8 cellular contexts compared by ENCODE assay signal in genomic region chr1:28232558-28233263, GRCh38. TPM values are rescaled to one million over a fixed set of nuclear protein-coding genes. Genes with fewer than 3 reads are reported as not detected.
DNase-seq lines count a peak whose midpoint lies in the region; ATAC-seq and TF ChIP-seq lines count a peak whose summit lies in the region.

DNAJC8 (minus strand) TSS chr1:28233029; CDS start chr1:28232998, 31 bp downstream.

- peak within 1 kb of the TSS; percentile 99 for H3K27ac Mint-ChIP-seq in T-helper 1 cell treated with Interleukin-12 subunit alpha and Interleukin-12 subunit beta and Interleukin-4 antibody, amounts not matched to agents 30 μg/mL and 1 μg/mL, for 36 hours
- peak within 1 kb of the TSS; percentile 99 for H3K27ac Mint-ChIP-seq in type B pancreatic cell

- peaks cover 0 to 35% (median 8%) of the 10 kb centered on the region in 9 donors for H3K36me3 ChIP-seq in heart right ventricle

- no peaks in the 10 kb centered on the region for H3K9me3 Mint-ChIP-seq in T-helper 1 cell treated with Interleukin-12 subunit alpha and Interleukin-12 subunit beta and Interleukin-4 antibody, amounts not matched to agents 30 μg/mL and 1 μg/mL, for 36 hours
- H3K9me3 Mint-ChIP-seq in type B pancreatic cell, result no peaks in the 10 kb centered on the region

- intact Hi-C loops in heart right ventricle (cut with DNase I) (loop anchor here in 1 of 10 donors (10.0 kb wide), 1 partner anchor 342 kb away; no protein-coding TSS in a partner anchor), posterior cingulate gyrus (cut with DNase I) (loop anchor here (2.0 kb wide), 1 partner anchor 14 kb away; no protein-coding TSS in a partner anchor)

- H3K4me1 ChIP-seq in heart right ventricle, result peaks cover 3 to 49% (median 36%) of the 10 kb centered on the region in 9 donors

- ATAC-seq in HG02759 (IDR thresholded peaks at IDR 0.05; ENCODE audit: unreplicated experiment), result peak; percentile 63
- peak; percentile 73 to 84 (median 77) for ATAC-seq in heart right ventricle

- no peaks in the 10 kb centered on the region for H3K27me3 ChIP-seq in heart right ventricle

- peak within 1 kb of the TSS; percentile 23 to 91 (median 78) for H3K27ac ChIP-seq in heart right ventricle

- no peaks in the 10 kb centered on the region for H3K9me3 ChIP-seq in heart right ventricle

- peak within 1 kb of the TSS; percentile 64 to 96 (median 86) for H3K4me3 ChIP-seq in heart right ventricle

- TF ChIP-seq CTCF in heart right ventricle (IDR thresholded peaks at IDR 0.05), result no peak
- TF ChIP-seq CTCF in type B pancreatic cell (conservative IDR thresholded peaks at IDR 0.05), result no peak

- 0 to 1% methylated on average over 40 of the region's 40 CpGs for WGBS in heart right ventricle, 2 donors

- H3K36me3 Mint-ChIP-seq in T-helper 1 cell treated with Interleukin-12 subunit alpha and Interleukin-12 subunit beta and Interleukin-4 antibody, amounts not matched to agents 30 μg/mL and 1 μg/mL, for 36 hours (ENCODE audit: low read depth), result peaks cover 16% of the 10 kb centered on the region
- peaks cover 10% of the 10 kb centered on the region for H3K36me3 Mint-ChIP-seq in type B pancreatic cell

- peak; percentile 96 for DNase-seq in GM03348 (ENCODE audit: low spot score)
- DNase-seq in NCI-H1694 treated with DMSO at 0.1 percent for 48 hours (lab: John Stamatoyannopoulos, UW), result peak; percentile 65
- DNase-seq in amniotic epithelial cell (ENCODE audit: low read depth), result peak; percentile 87
- peak; percentile 94 to 96 for DNase-seq in heart right ventricle
- peak; percentile 91 to 99 (median 98) for DNase-seq in posterior cingulate gyrus
- peak; percentile 91 for DNase-seq in type B pancreatic cell (ENCODE audit: extremely low spot score, unreplicated experiment)

- peak within 1 kb of the TSS; percentile 100 for H3K4me3 Mint-ChIP-seq in T-helper 1 cell treated with Interleukin-12 subunit alpha and Interleukin-12 subunit beta and Interleukin-4 antibody, amounts not matched to agents 30 μg/mL and 1 μg/mL, for 36 hours
- H3K4me3 Mint-ChIP-seq in type B pancreatic cell, result peak within 1 kb of the TSS; percentile 99

- no peaks in the 10 kb centered on the region for H3K27me3 Mint-ChIP-seq in T-helper 1 cell treated with Interleukin-12 subunit alpha and Interleukin-12 subunit beta and Interleukin-4 antibody, amounts not matched to agents 30 μg/mL and 1 μg/mL, for 36 hours (ENCODE audit: low read depth)
- no peaks in the 10 kb centered on the region for H3K27me3 Mint-ChIP-seq in type B pancreatic cell

- H3K4me1 Mint-ChIP-seq in T-helper 1 cell treated with Interleukin-12 subunit alpha and Interleukin-12 subunit beta and Interleukin-4 antibody, amounts not matched to agents 30 μg/mL and 1 μg/mL, for 36 hours (ENCODE audit: low read depth), result peaks cover 17% of the 10 kb centered on the region
- H3K4me1 Mint-ChIP-seq in type B pancreatic cell (ENCODE audit: unreplicated experiment), result peaks cover 10% of the 10 kb centered on the region

RNA-seq across cellular contexts. Expression of gene DNAJC8, which starts in this region (rescaled TPM):
- total RNA-seq in heart right ventricle (10 to 100 TPM; 53.9 to 64.5 (median 58.0) TPM), type B pancreatic cell (ENCODE audit: low replicate concordance) (60.3 and 90.2 TPM in 2 replicates)
- polyA plus RNA-seq in heart right ventricle, result 10 to 100 TPM; 39.7 to 74.0 TPM

Comparison
In these comparisons a context has a peak if more than half of its experiments do, and no peak if none do; other contexts are left out.
1. Peak in every context shown above with its lines: DNase-seq, ATAC-seq, H3K4me3 ChIP-seq and H3K27ac ChIP-seq.